Comparison of ENCODE assay signal across 1 cellular context in genomic region chr2:118852605-118853128, GRCh38.
TF ChIP-seq lines count a peak whose summit lies in the region.

No MANE protein-coding gene starts in this region.

TF ChIP-seq in WTC11, 78 proteins besides CTCF, POLR2A, EP300 and RAD21 (continued from another document):
- no peak for TF ChIP-seq USF2 (CRISPR knock-in tag; IDR thresholded peaks at IDR 0.05)
- TF ChIP-seq, protein P1, sequence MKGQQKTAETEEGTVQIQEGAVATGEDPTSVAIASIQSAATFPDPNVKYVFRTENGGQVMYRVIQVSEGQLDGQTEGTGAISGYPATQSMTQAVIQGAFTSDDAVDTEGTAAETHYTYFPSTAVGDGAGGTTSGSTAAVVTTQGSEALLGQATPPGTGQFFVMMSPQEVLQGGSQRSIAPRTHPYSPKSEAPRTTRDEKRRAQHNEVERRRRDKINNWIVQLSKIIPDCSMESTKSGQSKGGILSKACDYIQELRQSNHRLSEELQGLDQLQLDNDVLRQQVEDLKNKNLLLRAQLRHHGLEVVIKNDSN (CRISPR knock-in tag; IDR thresholded peaks at IDR 0.05): no peak
